ENCODE assay signal across 12 cellular contexts in genomic region chr2:236512267-236512666, GRCh38. TPM values are rescaled to one million over a fixed set of nuclear protein-coding genes. Genes with fewer than 3 reads are reported as not detected.
"Had no signal": no experiment of that assay in that cellular context is flagged by ENCODE, and none has a peak within 500 bp of the region (broad histone marks: within the 10 kb centered on the region; RNA-seq: fewer than 3 reads in every experiment).

No MANE protein-coding gene starts in this region.

- H3K27me3 ChIP-seq: uterus had no signal

- DNase-seq: lower lobe of right lung had no signal

- H3K36me3 ChIP-seq: esophagus muscularis mucosa, gastroesophageal sphincter, left ventricle myocardium inferior, lower lobe of right lung, neutrophil, sigmoid colon, upper lobe of left lung, uterus had no signal

- FAIRE-seq: endometrium had no signal

- H3K27ac ChIP-seq: esophagus muscularis mucosa, gastroesophageal sphincter, left ventricle myocardium inferior, lower lobe of right lung, neutrophil, psoas muscle, skin epidermis, upper lobe of left lung, uterus had no signal

- H3K4me3 ChIP-seq: esophagus muscularis mucosa, gastroesophageal sphincter, left ventricle myocardium inferior, lower lobe of right lung, psoas muscle, sigmoid colon, skin epidermis, upper lobe of left lung, uterus had no signal

- H3K4me1 ChIP-seq: psoas muscle had no signal

- H3K9me3 ChIP-seq: esophagus muscularis mucosa, gastroesophageal sphincter, left ventricle myocardium inferior, lower lobe of right lung, neutrophil, psoas muscle, sigmoid colon, upper lobe of left lung, uterus had no signal

RNA-seq across cellular contexts. Expression of gene ACKR3, which starts 57.4 kb away (rescaled TPM):
- total RNA-seq: fibroblast of villous mesenchyme had no signal
